Comparison of ENCODE assay signal across 28 cellular contexts in the genomic region with DNA sequence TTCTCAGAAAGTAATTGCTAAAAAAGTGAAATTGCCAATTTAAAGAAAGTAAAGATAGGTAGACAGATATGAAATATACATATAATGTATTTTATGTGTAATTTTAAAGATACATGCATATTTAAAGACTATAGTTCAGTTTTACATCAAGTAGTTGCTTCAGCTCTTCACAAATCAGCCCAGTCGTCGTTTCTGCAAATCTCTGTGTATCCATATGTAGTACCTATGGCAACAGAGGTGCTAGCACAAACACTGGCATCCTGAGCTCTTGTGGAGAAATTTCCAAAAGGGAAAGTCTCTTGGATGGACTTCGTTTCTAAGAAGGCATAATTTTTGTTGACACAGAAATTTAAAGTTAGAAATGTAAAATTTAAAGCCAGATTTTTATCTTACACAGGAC.
"Had no signal": no experiment of that assay in that cellular context is flagged by ENCODE, and none has a peak within 500 bp of the region (broad histone marks: within the 10 kb centered on the region; RNA-seq: fewer than 3 reads in every experiment).

No MANE protein-coding gene starts in this region.

- ATAC-seq: activated CD8-positive, alpha-beta T cell treated with anti-CD3 and anti-CD28 coated beads for 36 hours; activated T-cell treated with anti-CD3 and anti-CD28 coated beads, Interleukin-2, amount 50 U/mL, for 72 hours; activated T-helper 17 cell treated with anti-CD3 and anti-CD28 coated beads, Interleukin-2, amount 50 U/mL, for 72 hours had no signal

- DNase-seq: activated CD4-positive, alpha-beta T cell treated with anti-CD3 and anti-CD28 coated beads, Interleukin-2, amount 10 ng/mL, durations not matched to agents 24 days and 14 days; activated CD4-positive, alpha-beta T cell treated with anti-CD3 and anti-CD28 coated beads, Interleukin-2, amount 50 U/mL, for 4 hours; activated CD8-positive, alpha-beta T cell treated with anti-CD3 and anti-CD28 coated beads for 36 hours; activated effector memory CD4-positive, alpha-beta T cell treated with anti-CD3 and anti-CD28 coated beads, Interleukin-2, amount 50 U/mL, for 16 hours; activated naive CD4-positive, alpha-beta T cell; activated naive CD4-positive, alpha-beta T cell treated with anti-CD3 and anti-CD28 coated beads, Interleukin-2, amount 50 U/mL, for 16 hours; activated naive CD8-positive, alpha-beta T cell treated with anti-CD3 and anti-CD28 coated beads for 36 hours; activated T-cell treated with anti-CD3 and anti-CD28 coated beads, Interleukin-2, amount 50 U/mL, for 1 hour; activated T-cell treated with anti-CD3 and anti-CD28 coated beads, Interleukin-2, amount 50 U/mL, for 72 hours; amniotic stem cell; aorta; brain microvascular endothelial cell; central memory CD4-positive, alpha-beta T cell; colonic mucosa; MM.1S; MV-4-11; NCI-H1092; NCI-H1436 treated with DMSO at 0.1 percent for 48 hours; NCI-H1694 treated with DMSO at 0.1 percent for 48 hours; NCI-H2029 treated with DMSO at 0.1 percent for 48 hours; NCI-H345; NCI-H524 treated with DMSO at 0.1 percent for 48 hours; Peyer's patch; RPMI8226; SHP77 treated with DMSO at 0.1 percent for 48 hours; SK-N-SH had no signal

- H3K4me3 ChIP-seq: colonic mucosa, Peyer's patch, SJSA1 had no signal
